37 cellular contexts compared by ENCODE assay signal in the genomic region with DNA sequence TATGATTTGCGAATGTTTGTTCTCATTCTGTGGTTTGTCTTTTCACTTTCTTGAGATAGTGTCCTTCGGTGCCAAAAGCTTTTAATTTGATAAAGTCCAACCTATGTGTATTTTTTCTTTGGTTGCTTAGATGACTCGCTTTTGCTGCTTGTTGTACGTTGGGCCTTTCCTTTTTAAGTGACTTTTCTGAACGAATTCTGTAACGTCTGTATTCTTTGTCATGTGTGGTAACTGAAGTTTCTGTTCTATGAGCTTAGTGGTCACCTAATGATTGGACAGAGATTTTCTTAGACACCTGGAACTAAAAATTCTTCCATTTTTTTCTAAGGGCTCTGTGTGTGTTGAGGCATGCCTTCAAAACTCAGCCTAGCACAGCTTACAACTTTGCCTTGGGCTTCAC. TPM values are rescaled to one million over a fixed set of nuclear protein-coding genes. Genes with fewer than 3 reads are reported as not detected.
"Had no signal": no experiment of that assay in that cellular context is flagged by ENCODE, and none has a peak within 500 bp of the region (broad histone marks: within the 10 kb centered on the region; RNA-seq: fewer than 3 reads in every experiment).

No MANE protein-coding gene starts in this region.

- H3K27ac ChIP-seq: KMS-11 had no signal

- H3K4me2 ChIP-seq: KMS-11 had no signal

- H3K36me3 ChIP-seq: MG63 had no signal

- DNase-seq: Karpas-422, Kasumi-1, MG63, MM.1S, MV-4-11, NCI-H1048, NCI-H1092, NCI-H1092 treated with DMSO at 0.1 percent for 48 hours, NCI-H1105, NCI-H1105 treated with DMSO at 0.1 percent for 48 hours, NCI-H1417, NCI-H1417 treated with DMSO at 0.1 percent for 48 hours, NCI-H1436, NCI-H1436 treated with DMSO at 0.1 percent for 48 hours, NCI-H146, NCI-H1694, NCI-H1694 treated with DMSO at 0.1 percent for 48 hours, NCI-H187, NCI-H187 treated with DMSO at 0.1 percent for 48 hours, NCI-H2029, NCI-H2029 treated with DMSO at 0.1 percent for 48 hours, NCI-H2081, NCI-H2081 treated with DMSO at 0.1 percent for 48 hours, NCI-H2107, NCI-H2171, NCI-H2171 treated with DMSO at 0.1 percent for 48 hours, NCI-H2227 treated with DMSO at 0.1 percent for 48 hours, NCI-H226, NCI-H345, NCI-H446, NCI-H446 treated with DMSO at 0.1 percent for 48 hours, NCI-H510A, NCI-H510A treated with DMSO at 0.1 percent for 48 hours had no signal

- H3K9ac ChIP-seq: KMS-11 had no signal

- H3K9me3 ChIP-seq: MG63 had no signal

- H3K27me3 ChIP-seq: MG63 had no signal

- H3K4me3 ChIP-seq: MG63 had no signal

RNA-seq across cellular contexts. Expression of gene PROKR1, which starts 19.6 kb away (rescaled TPM):
- total RNA-seq: LHCN-M2, MCF 10A, NCI-H460 had no signal
